ENCODE assay signal across 8 cellular contexts in the genomic region with DNA sequence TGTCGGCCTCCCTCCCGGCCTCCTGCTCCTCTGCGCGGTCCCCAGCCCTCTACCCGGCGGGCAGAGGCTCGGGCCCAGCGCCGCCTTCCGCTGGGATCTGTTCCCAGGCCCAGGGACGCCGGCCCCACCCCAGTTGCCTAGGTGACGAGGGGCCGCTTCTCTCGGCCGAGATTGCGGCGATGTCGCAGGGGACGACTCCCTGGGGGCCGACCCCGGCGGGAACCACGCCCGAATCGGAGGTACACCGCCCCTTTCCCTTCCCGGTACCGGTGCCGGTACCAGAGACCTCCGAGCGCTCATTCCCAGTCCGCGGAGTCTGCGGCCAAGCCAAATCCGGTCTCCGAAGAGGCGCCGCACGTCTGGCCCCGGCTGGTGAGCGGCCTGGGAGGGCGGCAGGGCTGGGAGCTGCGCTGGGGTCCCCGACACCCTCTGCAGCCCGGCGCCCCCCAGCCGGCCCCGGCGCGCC. TPM values are rescaled to one million over a fixed set of nuclear protein-coding genes. Genes with fewer than 3 reads are reported as not detected.
DNase-seq lines count a peak whose midpoint lies in the region; ATAC-seq and TF ChIP-seq lines count a peak whose summit lies in the region.

A gene with protein sequence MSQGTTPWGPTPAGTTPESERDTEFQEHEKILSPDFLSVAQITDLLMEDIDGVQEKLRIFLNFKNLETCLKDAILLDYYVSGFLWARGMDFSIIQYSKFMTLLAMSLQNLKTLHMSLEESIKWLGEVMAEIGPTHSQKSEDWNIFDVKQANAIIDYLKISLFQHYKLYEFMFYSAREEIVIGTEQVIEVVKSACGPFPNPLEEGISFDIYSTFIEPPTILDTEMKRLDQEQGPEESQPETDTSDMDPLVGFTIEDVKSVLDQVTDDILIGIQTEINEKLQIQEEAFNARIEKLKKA (plus strand): TSS at position 136 of the 466 bp plus-strand sequence. CDS start 44 bp downstream, at position 180.

- no peak within 1 kb of the TSS for H3K27ac Mint-ChIP-seq in endodermal cell

- TF ChIP-seq POLR2A in lower leg skin (IDR thresholded peaks at IDR 0.05) (no peak), testis (IDR thresholded peaks at IDR 0.05) (no peak)

- peaks cover 32% of the 10 kb centered on the region for H3K4me1 Mint-ChIP-seq in endodermal cell

- peaks cover 3% of the 10 kb centered on the region for H3K27me3 Mint-ChIP-seq in endodermal cell (ENCODE audit: insufficient read depth)

- no peak for ATAC-seq in GM21360 (IDR thresholded peaks at IDR 0.05; ENCODE audit: unreplicated experiment)

- H3K4me1 ChIP-seq in endodermal cell (ENCODE audit: control insufficient read depth, insufficient read depth, low read length), result peaks cover 3% of the 10 kb centered on the region
- H3K4me1 ChIP-seq in testis, result peaks cover 3% of the 10 kb centered on the region

- H3K27me3 ChIP-seq in endodermal cell (ENCODE audit: control insufficient read depth, insufficient read depth, low read length, poor library complexity, severe bottlenecking) (peaks cover 7% of the 10 kb centered on the region), testis (no peaks in the 10 kb centered on the region)

- WGBS in endodermal cell (ENCODE audit: insufficient coverage in 1 of 2, insufficient read length in 1 of 2), 2 experiments, result 0 to 5% methylated on average over 9 to 51 of the region's 51 CpGs
- WGBS in lower leg skin, 2 donors, result 4 to 5% methylated on average over 21 to 24 of the region's 51 CpGs
- 4 to 6% methylated on average over 19 to 41 of the region's 51 CpGs for WGBS in testis, 2 donors

- H3K4me3 Mint-ChIP-seq in endodermal cell, result peak within 1 kb of the TSS; percentile 56

- H3K36me3 ChIP-seq in endodermal cell (ENCODE audit: control insufficient read depth, insufficient read depth, low read length), result no peaks in the 10 kb centered on the region
- H3K36me3 ChIP-seq in testis (ENCODE audit: low read depth, missing control alignments), result no peaks in the 10 kb centered on the region

- intact Hi-C loops in lower leg skin (cut with DNase I; ENCODE audit: low total_unique reads) (no loop called here), testis (cut with DNase I; ENCODE audit: low total_unique reads) (no loop called here)

- H3K9me3 Mint-ChIP-seq in endodermal cell, result no peaks in the 10 kb centered on the region

- TF ChIP-seq CTCF in endodermal cell (conservative IDR thresholded peaks at IDR 0.05), result peak; percentile 48
- no peak for TF ChIP-seq CTCF in lower leg skin (IDR thresholded peaks at IDR 0.05)
- no peak for TF ChIP-seq CTCF in testis (IDR thresholded peaks at IDR 0.05)

- H3K9me3 ChIP-seq in endodermal cell (ENCODE audit: control insufficient read depth, low read length), result no peaks in the 10 kb centered on the region
- H3K9me3 ChIP-seq in testis, result no peaks in the 10 kb centered on the region

- H3K4me3 ChIP-seq in endodermal cell (ENCODE audit: low read length) (peak within 1 kb of the TSS; percentile 75), lower leg skin (ENCODE audit: low read depth, poor library complexity, severe bottlenecking) (peak within 1 kb of the TSS; percentile 12), testis (peak within 1 kb of the TSS; percentile 62 to 73)

- H3K9ac ChIP-seq in endodermal cell (ENCODE audit: extremely low read depth, low read length, poor library complexity, severe bottlenecking), result no peak within 1 kb of the TSS

- peak; percentile 41 for DNase-seq in D341Med (ENCODE audit: low spot score)
- DNase-seq in NCI-H446 (lab: John Stamatoyannopoulos, UW), result peak; percentile 33 to 80
- peak; percentile 93 for DNase-seq in endodermal cell
- peak in 1 of 2 donors; percentile 87 for DNase-seq in lower leg skin (ENCODE audit: low spot score in 2 of 2)
- peak; percentile 83 for DNase-seq in testis
- no peak for DNase-seq in activated effector memory CD4-positive, alpha-beta T cell treated with Interleukin-2 at 50 U/mL for 16 hours
- DNase-seq in T-helper 2 cell, result no peak

- no peaks in the 10 kb centered on the region for H3K36me3 Mint-ChIP-seq in endodermal cell (ENCODE audit: low read depth)

- H3K27ac ChIP-seq in endodermal cell (ENCODE audit: low read depth, low read length) (no peak within 1 kb of the TSS), testis (peak within 1 kb of the TSS; percentile 50 to 70)

RNA-seq across cellular contexts. Expression of the gene that starts here (rescaled TPM):
- total RNA-seq in endodermal cell (1 to 10 TPM; 1.0 to 1.1 TPM), lower leg skin (under 1 TPM in 1 of 4 donors, not detected in 3; 0.46 TPM), testis (10 to 100 TPM in 1 of 2 donors, 1 to 10 TPM in 1; 2.5 to 10.2 TPM)
- polyA plus RNA-seq in endodermal cell (2013, experiment 1 of 2), result 0.53 TPM
- 1.5 TPM for polyA plus RNA-seq in endodermal cell (2013, experiment 2 of 2)
- 26.0 TPM for polyA plus RNA-seq in testis (ENCODE audit: insufficient read depth, low read depth, low replicate concordance)

Comparison
In these comparisons a context has a peak if more than half of its experiments do, and no peak if none do; other contexts are left out.
1. DNase-seq: peak in D341Med (single experiment), NCI-H446 (2 of 2), endodermal cell (single experiment) and testis (single experiment); none in activated effector memory CD4-positive, alpha-beta T cell treated with Interleukin-2 at 50 U/mL for 16 hours (single experiment) and T-helper 2 cell (0 of 5).
2. H3K4me3 ChIP-seq: peak in every context shown above with its lines; median percentile 75 in endodermal cell; 68 in testis; 12 in lower leg skin.